Comparison of ENCODE assay signal across 25 cellular contexts in the genomic region with DNA sequence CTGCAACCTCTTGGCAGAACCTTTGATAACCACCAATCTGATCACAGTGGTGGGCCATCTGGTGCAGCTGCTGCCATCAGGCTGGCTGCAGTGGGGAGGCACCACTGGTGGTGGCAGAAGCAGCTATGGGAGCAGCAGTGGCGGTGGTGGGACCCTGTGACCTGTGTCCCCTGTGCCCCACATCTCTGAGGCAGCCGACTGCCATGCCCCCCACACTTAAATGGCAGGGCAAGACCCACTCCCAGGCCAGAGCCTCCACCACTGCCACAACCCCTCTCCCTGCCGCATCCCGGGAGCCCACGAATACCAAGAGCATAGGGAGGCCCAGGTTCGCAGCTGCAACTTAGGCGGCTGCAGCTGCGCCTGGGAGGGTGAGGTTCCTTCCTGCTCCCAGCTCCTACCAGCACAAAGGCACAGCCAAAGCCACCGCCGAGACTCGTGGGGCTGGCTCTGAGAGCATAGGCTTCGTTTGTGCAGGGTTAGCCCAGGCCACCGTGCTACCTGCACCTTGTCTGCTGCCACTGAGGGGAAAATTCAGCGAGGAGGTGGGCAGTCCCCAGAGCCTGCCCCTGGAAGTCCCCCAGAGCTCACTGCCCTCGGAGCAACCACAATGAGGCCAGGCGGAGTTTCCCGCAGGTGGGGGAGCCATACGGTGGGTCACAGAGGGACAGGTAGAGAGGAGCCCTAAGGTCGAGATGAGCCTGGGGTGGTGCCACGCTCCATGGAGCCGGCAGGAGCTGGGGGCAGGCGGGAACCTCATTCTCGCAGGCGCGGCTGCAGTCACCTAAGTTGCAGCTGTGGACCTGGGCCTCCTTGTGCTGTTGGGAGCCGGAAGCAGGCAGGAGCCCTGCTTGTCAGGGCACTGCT.
DNase-seq lines count a peak whose midpoint lies in the region; ATAC-seq, FAIRE-seq and TF ChIP-seq lines count a peak whose summit lies in the region.
"Had no signal": no experiment of that assay in that cellular context is flagged by ENCODE, and none has a peak within 500 bp of the region (broad histone marks: within the 10 kb centered on the region; RNA-seq: fewer than 3 reads in every experiment).

No MANE protein-coding gene starts in this region.

- H3K27me3 ChIP-seq in GM12878 (replicated peaks in 1 of 2; ENCODE audit: control insufficient read depth in 2 of 2, insufficient read depth in 2 of 2, low read length in 1 of 2) (no peaks in the 10 kb centered on the region), neuronal stem cell (ENCODE audit: control insufficient read depth in 3 of 3, insufficient read depth in 3 of 3, low read depth in 1 of 3, low read length in 3 of 3) (no peaks in the 10 kb centered on the region), upper lobe of right lung (no peaks in the 10 kb centered on the region)
- H3K27me3 ChIP-seq: SJCRH30 had no signal

- FAIRE-seq in GM12878 (lab: Jason Lieb, UNC), result no peak
- FAIRE-seq: H1, HepG2 had no signal

- H3K4me2 ChIP-seq in GM12878 (ENCODE audit: control insufficient read depth, insufficient read depth), result no peak overlapping the region
- H3K4me2 ChIP-seq in neuronal stem cell (ENCODE audit: insufficient read depth, low read length, poor library complexity, severe bottlenecking), result no peak overlapping the region

- H3K36me3 ChIP-seq in GM12878 (ENCODE audit: control insufficient read depth in 2 of 2, insufficient read depth in 2 of 2, low read length in 1 of 2) (no peaks in the 10 kb centered on the region), neuronal stem cell (replicated peaks in 1 of 2; ENCODE audit: control insufficient read depth in 2 of 2, insufficient read depth in 2 of 2, low read length in 2 of 2) (no peaks in the 10 kb centered on the region), upper lobe of right lung (no peaks in the 10 kb centered on the region)
- H3K36me3 ChIP-seq: SJCRH30 had no signal

- no peak overlapping the region for H4K8ac ChIP-seq in neuronal stem cell (ENCODE audit: low read depth, low read length)

- no peak overlapping the region for H2AFZ ChIP-seq in GM12878 (ENCODE audit: control insufficient read depth, low read depth, low read length)
- no peak overlapping the region for H2AFZ ChIP-seq in neuronal stem cell (ENCODE audit: low read length)

- no peak overlapping the region for H3K27ac ChIP-seq in GM12878 (ENCODE audit: control insufficient read depth, insufficient read depth)
- no peak overlapping the region for H3K27ac ChIP-seq in neuronal stem cell (replicated peaks; ENCODE audit: low read length)
- no peak overlapping the region for H3K27ac ChIP-seq in upper lobe of right lung
- H3K27ac ChIP-seq: SJCRH30 had no signal

- intact Hi-C loops in GM12878 (cut with micrococcal nuclease; ENCODE audit: unreplicated experiment), result no loop called here
- intact Hi-C loops in upper lobe of right lung (cut with DNase I), result no loop called here

- in situ Hi-C loops in GM12878 (cut with MboI), result no loop called here

- peak overlapping the region; percentile 43 for H2AK5ac ChIP-seq in neuronal stem cell (ENCODE audit: low read depth, low read length)

- CTCF ChIA-PET in GM12878 (lab: Yijun Ruan, JAX), result no interaction called here

- WGBS in GM12878 (ENCODE audit: insufficient coverage, insufficient replicate concordance, low lambda C conversion rate, missing lambda C conversion rate), result 34% methylated on average over 26 of the region's 26 CpGs
- WGBS in neuronal stem cell (ENCODE audit: extremely low coverage in 2 of 2, insufficient read length in 2 of 2, insufficient replicate concordance in 1 of 2), 2 donors, result no CpG with 5 or more reads among the region's 26 CpGs

- H3K4me1 ChIP-seq in GM12878 (ENCODE audit: control insufficient read depth, insufficient read depth, low read length), result no peaks in the 10 kb centered on the region
- no peaks in the 10 kb centered on the region for H3K4me1 ChIP-seq in neuronal stem cell (ENCODE audit: control insufficient read depth in 2 of 2, insufficient read depth in 1 of 2, low read depth in 1 of 2, low read length in 2 of 2)
- no peaks in the 10 kb centered on the region for H3K4me1 ChIP-seq in upper lobe of right lung
- H3K4me1 ChIP-seq: SJCRH30 had no signal

- TF ChIP-seq RAD21 in GM12878 (IDR thresholded peaks at IDR 0.05; ENCODE audit: insufficient read depth, low read depth, low read length), result no peak

- H4K20me1 ChIP-seq in GM12878 (ENCODE audit: control insufficient read depth, insufficient read depth), result no peaks in the 10 kb centered on the region

- H3K79me2 ChIP-seq in GM12878 (ENCODE audit: control insufficient read depth, insufficient read depth, low read length), result no peaks in the 10 kb centered on the region

- H3K23ac ChIP-seq in neuronal stem cell (ENCODE audit: low read depth, low read length, poor library complexity), result peak overlapping the region; percentile 55

- no peak overlapping the region for H3K4ac ChIP-seq in neuronal stem cell (ENCODE audit: low read length)

- H3K4me3 ChIP-seq in GM12878 (no peak overlapping the region), neuronal stem cell (ENCODE audit: low read length in 2 of 2) (no peak overlapping the region), upper lobe of right lung (no peak overlapping the region)
- H3K4me3 ChIP-seq: SJCRH30 had no signal

- H2BK15ac ChIP-seq in neuronal stem cell (ENCODE audit: low read length), result peak overlapping the region; percentile 81

- H4K91ac ChIP-seq in neuronal stem cell (ENCODE audit: low read depth, low read length, poor library complexity), result peak overlapping the region; percentile 30

- DNase-seq in GM12878 (ENCODE audit: low read depth, low spot score) (no peak), neuronal stem cell (ENCODE audit: low spot score) (no peak), upper lobe of right lung (no peak), DMS53 treated with DMSO at 0.1 percent for 48 hours (lab: John Stamatoyannopoulos, UW; ENCODE audit: unreplicated experiment) (no peak), GM19240 (ENCODE audit: insufficient read length, low spot score) (no peak)
- DNase-seq: CD8-positive, alpha-beta memory T cell; DMS 273 treated with DMSO at 0.1 percent for 48 hours; DMS79 treated with DMSO at 0.1 percent for 48 hours; Karpas-422; NCI-H1092 treated with DMSO at 0.1 percent for 48 hours; NCI-H1436; NCI-H187; NCI-H2081 treated with DMSO at 0.1 percent for 48 hours; NCI-H2171; NCI-H524; NCI-H748 treated with DMSO at 0.1 percent for 48 hours; PC-3; SJCRH30 had no signal

- no peak overlapping the region for H2BK12ac ChIP-seq in neuronal stem cell (ENCODE audit: low read length)

- peaks cover 4% of the 10 kb centered on the region for H3K79me1 ChIP-seq in neuronal stem cell (ENCODE audit: low read depth, low read length)

- SMC1A ChIA-PET in GM12878 (lab: Charles Lee; ENCODE audit: uncharacterized antibody, unreplicated experiment), result no interaction called here

- peak overlapping the region; percentile 82 for H3K14ac ChIP-seq in neuronal stem cell (ENCODE audit: low read length)

- H2BK5ac ChIP-seq in neuronal stem cell (ENCODE audit: low read length), result no peak overlapping the region

- no peak overlapping the region for H2BK120ac ChIP-seq in neuronal stem cell (ENCODE audit: low read depth, low read length)

- TF ChIP-seq POLR2A in GM12878 (IDR thresholded peaks at IDR 0.05; ENCODE audit: low read depth, low read length), result no peak

- RAD21 ChIA-PET in GM12878 (lab: Charles Lee; ENCODE audit: unreplicated experiment), result no interaction called here

- ATAC-seq in GM18868 (IDR thresholded peaks at IDR 0.05; ENCODE audit: unreplicated experiment) (peak; percentile 43), GM12878 (peak; percentile 84), upper lobe of right lung (peak; percentile 27), HG02763 (IDR thresholded peaks at IDR 0.05; ENCODE audit: unreplicated experiment) (no peak)
- ATAC-seq: HCT116, HepG2, PC-3, Right ventricle myocardium inferior, SK-N-SH treated with all-trans-retinoic acid at 6 μM for 48 hours had no signal

- POLR2A ChIA-PET in GM12878 (lab: Charles Lee), result no interaction called here

- BruUV-seq in GM12878 (replicated peaks; lab: Mats Ljungman, UMichigan), result no TSS peak

- H3K9ac ChIP-seq in GM12878 (ENCODE audit: control insufficient read depth, insufficient read depth, low read length) (no peak overlapping the region), neuronal stem cell (ENCODE audit: low read depth, low read length, poor library complexity) (no peak overlapping the region)

- H3K9me3 ChIP-seq in GM12878 (replicated peaks; ENCODE audit: control insufficient read depth, insufficient read depth, low read length), result no peaks in the 10 kb centered on the region; the same call in 2 of the 3 replicates
- peaks cover 0 to 9% of the 10 kb centered on the region in 2 donors for H3K9me3 ChIP-seq in neuronal stem cell (replicated peaks in 1 of 2; ENCODE audit: control insufficient read depth in 2 of 2, insufficient read depth in 1 of 2, low read depth in 1 of 2, low read length in 2 of 2)
- peaks cover 21% of the 10 kb centered on the region for H3K9me3 ChIP-seq in upper lobe of right lung
- H3K9me3 ChIP-seq: SJCRH30 had no signal

- TF ChIP-seq CTCF in GM12878 (IDR thresholded peaks at IDR 0.05 in 2 of 3, conservative IDR thresholded peaks at IDR 0.05 in 1 of 3; ENCODE audit: control insufficient read depth in 2 of 3, extremely low read depth in 1 of 3, insufficient read depth in 1 of 3, low read depth in 3 of 3, low read length in 3 of 3), result no peak
- TF ChIP-seq CTCF in upper lobe of right lung (IDR thresholded peaks at IDR 0.05), result no peak

- no peak overlapping the region for H3K18ac ChIP-seq in neuronal stem cell (ENCODE audit: low read length)

- TF ChIP-seq EP300 in GM12878 (IDR thresholded peaks at IDR 0.05; ENCODE audit: borderline replicate concordance in 1 of 2, control insufficient read depth in 1 of 2, low read depth in 2 of 2, low read length in 2 of 2), result no peak

TF ChIP-seq in GM12878, 131 proteins besides CTCF, POLR2A, EP300 and RAD21:
- TF ChIP-seq SMAD5 (IDR thresholded peaks at IDR 0.05; ENCODE audit: low read depth) (no peak), RUNX3 (IDR thresholded peaks at IDR 0.05; ENCODE audit: low read length) (no peak), NFXL1 (IDR thresholded peaks at IDR 0.05; ENCODE audit: borderline replicate concordance) (no peak), ZNF274 (IDR thresholded peaks at IDR 0.05; ENCODE audit: insufficient read depth, insufficient read length) (no peak)
